In genomic region chr22:45435544-45436139, GRCh38 we compare ENCODE assay signal across 8 cellular contexts. TPM values are rescaled to one million over a fixed set of nuclear protein-coding genes. Genes with fewer than 3 reads are reported as not detected.
DNase-seq lines count a peak whose midpoint lies in the region; ATAC-seq and TF ChIP-seq lines count a peak whose summit lies in the region.

No MANE protein-coding gene starts in this region.

- peak overlapping the region; percentile 19 to 24 for H3K9ac ChIP-seq in liver (ENCODE audit: low read depth in 1 of 2, low read length in 2 of 2)

- WGBS in liver = 6% methylated on average over 20 of the region's 20 CpGs

- no peaks in the 10 kb centered on the region for H3K9me3 ChIP-seq in liver (ENCODE audit: control insufficient read depth in 4 of 4, low read length in 3 of 4)

- peaks cover 0 to 4% (median 2%) of the 10 kb centered on the region in 4 donors for H3K4me1 ChIP-seq in liver (ENCODE audit: control insufficient read depth in 4 of 4, insufficient read depth in 4 of 4, low read length in 3 of 4)

- H3K27ac ChIP-seq in liver (ENCODE audit: low read depth in 1 of 2, low read length in 2 of 2) = peak overlapping the region in 1 of 2 donors; percentile 34

- no peaks in the 10 kb centered on the region for H3K36me3 ChIP-seq in liver (ENCODE audit: control insufficient read depth in 4 of 4, insufficient read depth in 3 of 4, low read depth in 1 of 4, low read length in 3 of 4)

- H3K27me3 ChIP-seq in liver (ENCODE audit: control insufficient read depth in 4 of 4, insufficient read depth in 4 of 4, low read length in 3 of 4) = no peaks in the 10 kb centered on the region

- DNase-seq in AG09319 (ENCODE audit: extremely low read depth, low read depth) (peak; percentile 81), H4 (ENCODE audit: low spot score) (peak; percentile 90), NCI-H524 treated with DMSO at 0.1 percent for 48 hours (lab: John Stamatoyannopoulos, UW) (peak; percentile 46), dermis microvascular lymphatic vessel endothelial cell (ENCODE audit: low read depth in 2 of 2) (peak; percentile 77 to 88)
- peak; percentile 82 for DNase-seq in activated CD4-positive, alpha-beta T cell treated with anti-CD3 and anti-CD28 coated beads, Interleukin-2, amount 50 U/mL, for 1 hour
- DNase-seq in stimulated activated CD4-positive, alpha-beta T cell treated with anti-CD3 and anti-CD28 coated beads, Interleukin-2, amount 100 ng/mL, for 24 hours = peak; percentile 83 to 84

- TF ChIP-seq RAD21 in liver (IDR thresholded peaks at IDR 0.05) = peak; percentile 96 to 98

- ATAC-seq in GM21526 (IDR thresholded peaks at IDR 0.05; ENCODE audit: low FRiP score, unreplicated experiment) = no peak

- no peak overlapping the region for H3K4me3 ChIP-seq in liver (ENCODE audit: low read depth in 1 of 3, low read length in 3 of 3)

- TF ChIP-seq CTCF in AG09319 (IDR thresholded peaks at IDR 0.05; ENCODE audit: low read depth, low read length) (peak; percentile 97), liver (IDR thresholded peaks at IDR 0.05; ENCODE audit: low read depth, low read length, missing input control) (peak; percentile 99)

TF ChIP-seq in liver, 16 proteins besides CTCF, POLR2A, EP300 and RAD21:
- TF ChIP-seq RXRA (IDR thresholded peaks at IDR 0.05) (peak; percentile 30 to 52), NR2F2 (IDR thresholded peaks at IDR 0.05) (peak; percentile 31), JUND (IDR thresholded peaks at IDR 0.05) (no peak), SP1 (IDR thresholded peaks at IDR 0.05) (peak; percentile 43), EGR1 (IDR thresholded peaks at IDR 0.05; ENCODE audit: low read depth in 2 of 2) (peak in 1 of 2 donors; percentile 46), HNF4G (IDR thresholded peaks at IDR 0.05) (peak; percentile 45), HNF4A (conservative IDR thresholded peaks at IDR 0.05) (peak; percentile 65 to 73), GABPA (IDR thresholded peaks at IDR 0.05 in 1 of 2, conservative IDR thresholded peaks at IDR 0.05 in 1 of 2) (no peak)

RNA-seq across cellular contexts. Expression of gene RIBC2, which starts 22.1 kb away (rescaled TPM):
- total RNA-seq in H4 (2014; rRNA removed; shearing (Covaris generic)) = not detected in 2 replicates
- 0.25 and 0.39 TPM in 2 replicates for total RNA-seq in dermis microvascular lymphatic vessel endothelial cell
- total RNA-seq in liver = 1 to 10 TPM in 1 of 2 donors, not detected in 1; 1.5 TPM
- under 1 TPM in 1 of 2 donors, not detected in 1; 0.25 TPM for polyA plus RNA-seq in liver

RNA-seq across cellular contexts. Expression of gene SMC1B, which starts 22.2 kb away (rescaled TPM):
- total RNA-seq in H4 (2014; rRNA removed; shearing (Covaris generic)) = not detected in 2 replicates
- total RNA-seq in dermis microvascular lymphatic vessel endothelial cell (under 0.01 TPM in 2 replicates), liver (under 1 TPM in 1 of 2 donors, not detected in 1; 0.05 TPM)
- polyA plus RNA-seq in liver = under 1 TPM in 1 of 2 donors, not detected in 1; 0.02 TPM
